ENCODE assay signal across 7 cellular contexts in the genomic region with DNA sequence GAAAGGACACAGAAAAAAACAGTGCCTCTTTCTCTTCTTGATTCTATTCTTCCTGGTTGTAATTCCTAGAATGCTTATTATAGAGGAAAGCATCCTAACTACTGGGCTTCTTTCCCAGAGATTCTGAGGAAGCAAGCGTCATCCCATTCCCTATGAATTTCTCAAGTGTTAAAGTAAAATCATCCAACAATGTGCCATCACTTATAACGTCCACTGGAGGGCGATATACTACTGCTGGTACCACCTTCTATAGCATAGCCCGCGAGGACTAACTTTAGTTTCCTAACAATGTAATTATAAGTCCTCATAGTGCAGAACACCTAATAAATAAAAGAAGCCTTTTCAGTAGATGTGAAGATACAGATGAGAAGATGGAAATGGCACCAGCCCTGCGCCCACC. TPM values are rescaled to one million over a fixed set of nuclear protein-coding genes. Genes with fewer than 3 reads are reported as not detected.
DNase-seq lines count a peak whose midpoint lies in the region; ATAC-seq, FAIRE-seq and TF ChIP-seq lines count a peak whose summit lies in the region.

No MANE protein-coding gene starts in this region.

- no peak overlapping the region for H3K27ac ChIP-seq in spleen

- TF ChIP-seq CTCF in HFFc6 (IDR thresholded peaks at IDR 0.05) (peak; percentile 80), fibroblast of pulmonary artery (IDR thresholded peaks at IDR 0.05; ENCODE audit: low read length, missing control alignments) (peak; percentile 58), spleen (IDR thresholded peaks at IDR 0.05 in 8 of 11, conservative IDR thresholded peaks at IDR 0.05 in 3 of 11) (peak in 9 of 11 experiments; percentile 13 to 52 (median 31))

- no peaks in the 10 kb centered on the region for H3K4me1 Mint-ChIP-seq in HFFc6 (ENCODE audit: low read depth)
- no peaks in the 10 kb centered on the region for H3K4me1 Mint-ChIP-seq in activated T-helper 17 cell treated with anti-CD3 and anti-CD28 coated beads, Interleukin-2, amount 50 U/mL, for 72 hours

- peak; percentile 44 for DNase-seq in ELR (ENCODE audit: low read depth)
- DNase-seq in HFFc6 = peak; percentile 12
- DNase-seq in RCC 7860 (ENCODE audit: low spot score) = peak; percentile 13
- peak; percentile 56 for DNase-seq in fibroblast of pulmonary artery (ENCODE audit: low read depth)
- DNase-seq in spleen = no peak
- DNase-seq in GM12891 (ENCODE audit: insufficient read length, low spot score) = no peak

- intact Hi-C loops in spleen (cut with DNase I; ENCODE audit: low total_unique reads) = no loop called here

- H3K27me3 Mint-ChIP-seq in HFFc6 (ENCODE audit: insufficient read depth) = peaks cover 14% of the 10 kb centered on the region
- H3K27me3 Mint-ChIP-seq in activated T-helper 17 cell treated with anti-CD3 and anti-CD28 coated beads, Interleukin-2, amount 50 U/mL, for 72 hours = peaks cover 30% of the 10 kb centered on the region

- FAIRE-seq in RCC 7860 (lab: Jason Lieb, UNC) (peak; percentile 8), GM12891 (lab: Jason Lieb, UNC) (no peak)

- no peaks in the 10 kb centered on the region for H3K9me3 ChIP-seq in spleen

- TF ChIP-seq POLR2A in spleen (IDR thresholded peaks at IDR 0.05) (no peak), GM12891 (IDR thresholded peaks at IDR 0.05; ENCODE audit: low read depth, low read length) (no peak)

- no peaks in the 10 kb centered on the region for H3K9me3 Mint-ChIP-seq in HFFc6
- no peaks in the 10 kb centered on the region for H3K9me3 Mint-ChIP-seq in activated T-helper 17 cell treated with anti-CD3 and anti-CD28 coated beads, Interleukin-2, amount 50 U/mL, for 72 hours

- WGBS in spleen, 5 donors = 4 to 13% (median 10%) methylated on average over 5 to 6 of the region's 6 CpGs

- H3K4me1 ChIP-seq in spleen = peaks cover 0 to 4% (median 0%) of the 10 kb centered on the region in 6 donors

- no peak overlapping the region for H3K4me3 ChIP-seq in fibroblast of pulmonary artery (replicated peaks; ENCODE audit: low read depth, low read length)
- no peak overlapping the region for H3K4me3 ChIP-seq in spleen

- H3K27me3 ChIP-seq in spleen (replicated peaks in 1 of 7) = peaks cover 0 to 53% (median 11%) of the 10 kb centered on the region in 7 donors

- no peaks in the 10 kb centered on the region for H3K36me3 ChIP-seq in spleen

- H3K36me3 Mint-ChIP-seq in HFFc6 (ENCODE audit: low read depth) = no peaks in the 10 kb centered on the region
- H3K36me3 Mint-ChIP-seq in activated T-helper 17 cell treated with anti-CD3 and anti-CD28 coated beads, Interleukin-2, amount 50 U/mL, for 72 hours (ENCODE audit: low read depth) = no peaks in the 10 kb centered on the region

- no peak overlapping the region for H3K4me3 Mint-ChIP-seq in HFFc6
- H3K4me3 Mint-ChIP-seq in activated T-helper 17 cell treated with anti-CD3 and anti-CD28 coated beads, Interleukin-2, amount 50 U/mL, for 72 hours = no peak overlapping the region

- H3K27ac Mint-ChIP-seq in HFFc6 = no peak overlapping the region
- H3K27ac Mint-ChIP-seq in activated T-helper 17 cell treated with anti-CD3 and anti-CD28 coated beads, Interleukin-2, amount 50 U/mL, for 72 hours = no peak overlapping the region

- ATAC-seq in activated T-helper 17 cell treated with anti-CD3 and anti-CD28 coated beads, Interleukin-2, amount 50 U/mL, for 72 hours (replicated peaks) = no peak

TF ChIP-seq in GM12891, 5 proteins besides CTCF, POLR2A, EP300 and RAD21:
- TF ChIP-seq SPI1 (IDR thresholded peaks at IDR 0.05; ENCODE audit: low read depth, low read length) = no peak
- TF ChIP-seq PAX5 (IDR thresholded peaks at IDR 0.05; ENCODE audit: insufficient read depth, low read length, severe bottlenecking) = no peak
- no peak for TF ChIP-seq POLR2AphosphoS5 (IDR thresholded peaks at IDR 0.05; ENCODE audit: low read depth, low read length)
- no peak for TF ChIP-seq POU2F2 (IDR thresholded peaks at IDR 0.05; ENCODE audit: low read depth, low read length)
- no peak for TF ChIP-seq TAF1 (IDR thresholded peaks at IDR 0.05; ENCODE audit: low read depth, low read length)

RNA-seq across cellular contexts. Expression of a gene that starts 4.4 kb away (rescaled TPM):
- not detected for total RNA-seq in HFFc6 (2021; fragmentation: NEBNext Ultra II Directional; extraction: Animal tissue kit (Norgen Biotek cat#: 25700))
- total RNA-seq in spleen = not detected
- polyA plus RNA-seq in spleen = under 1 TPM in 2 of 3 donors, not detected in 1; 0.03 to 0.04 TPM
- polyA plus RNA-seq in GM12891 (2012; ENCODE audit: low read depth, missing spikeins) = not detected
- not detected for total RNA-seq in activated T-helper 17 cell treated with anti-CD3 and anti-CD28 coated beads, Interleukin-2, amount 50 U/mL, for 72 hours

Comparison
In these comparisons a context has a peak if more than half of its experiments do, and no peak if none do; other contexts are left out.
1. DNase-seq: peak in ELR (single experiment), HFFc6 (single experiment), RCC 7860 (single experiment) and fibroblast of pulmonary artery (single experiment); none in spleen (single experiment) and GM12891 (single experiment).
2. Peak in every context shown above with its lines, with median percentiles within 50 percentile points of each other: CTCF ChIP-seq.